ENCODE assay signal across 2 cellular contexts in genomic region chr1:10740123-10740522, GRCh38.
TF ChIP-seq lines count a peak whose summit lies in the region.

No MANE protein-coding gene starts in this region.

TF ChIP-seq in HepG2, 621 proteins besides CTCF, POLR2A, EP300 and RAD21:
- TF ChIP-seq ZNF629 (CRISPR knock-in tag; conservative IDR thresholded peaks at IDR 0.05) (peak; percentile 70; the same call in 1 of the 2 replicates), ZFP1 (CRISPR knock-in tag; IDR thresholded peaks at IDR 0.05) (no peak), ZMYM3 (CRISPR knock-in tag; IDR thresholded peaks at IDR 0.05) (0 out of 2 replicates have a peak, but pooled peaks have one; percentile 22), ZNF10 (CRISPR knock-in tag; IDR thresholded peaks at IDR 0.05; ENCODE audit: borderline replicate concordance, low read depth) (no peak), KMT2A (CRISPR knock-in tag; IDR thresholded peaks at IDR 0.05) (no peak), ZSCAN12 (CRISPR knock-in tag; IDR thresholded peaks at IDR 0.05) (no peak), ZNF577 (CRISPR knock-in tag; IDR thresholded peaks at IDR 0.05; ENCODE audit: borderline replicate concordance, low read depth) (no peak), ZSCAN9 (CRISPR knock-in tag; IDR thresholded peaks at IDR 0.05; ENCODE audit: borderline replicate concordance) (no peak), ZNF451 (CRISPR knock-in tag; IDR thresholded peaks at IDR 0.05) (no peak), BCLAF1 (IDR thresholded peaks at IDR 0.05) (no peak), ZNF768 (CRISPR knock-in tag; IDR thresholded peaks at IDR 0.05) (peak; percentile 51; the same call in 1 of the 2 replicates), JUND (CRISPR knock-in tag; IDR thresholded peaks at IDR 0.05) (no peak)
TF ChIP-seq in HepG2: peak in this region for 3.

TF ChIP-seq in H1, 55 proteins besides CTCF, POLR2A, EP300 and RAD21:
- TF ChIP-seq CEBPB (IDR thresholded peaks at IDR 0.05; ENCODE audit: low read depth, low read length) (no peak), KDM1A (IDR thresholded peaks at IDR 0.05; ENCODE audit: borderline replicate concordance, low read length) (0 out of 2 replicates have a peak, but pooled peaks have one; percentile 10)
